ENCODE assay signal across 7 cellular contexts in genomic region chr2:74849228-74849892, GRCh38.
DNase-seq lines count a peak whose midpoint lies in the region; ATAC-seq and TF ChIP-seq lines count a peak whose summit lies in the region.

No MANE protein-coding gene starts in this region.

- peak; percentile 44 for TF ChIP-seq POLR2A in GM19193 (IDR thresholded peaks at IDR 0.05; ENCODE audit: extremely low read depth, insufficient read depth, insufficient read length)

- DNase-seq in RPMI8226: peak; percentile 13
- DNase-seq in central memory CD4-positive, alpha-beta T cell: peak; percentile 79
- DNase-seq in midbrain (lab: John Stamatoyannopoulos, UW): peak; percentile 16
- DNase-seq in DMS79 treated with DMSO at 0.1 percent for 48 hours (lab: John Stamatoyannopoulos, UW): no peak
- DNase-seq in iPS-NIHi7 (ENCODE audit: extremely low spot score): no peak

- ATAC-seq in HG03039 (IDR thresholded peaks at IDR 0.05; ENCODE audit: unreplicated experiment): peak; percentile 76

Comparison
In these comparisons a context has a peak if more than half of its experiments do, and no peak if none do; other contexts are left out.
1. DNase-seq: peak in RPMI8226 (single experiment), central memory CD4-positive, alpha-beta T cell (single experiment) and midbrain (single experiment); none in DMS79 treated with DMSO at 0.1 percent for 48 hours (single experiment) and iPS-NIHi7 (single experiment).